Comparison of ENCODE assay signal across 12 cellular contexts in genomic region chr20:46214831-46215488, GRCh38.
DNase-seq lines count a peak whose midpoint lies in the region; ATAC-seq lines count a peak whose summit lies in the region.
"Had no signal": no experiment of that assay in that cellular context is flagged by ENCODE, and none has a peak within 500 bp of the region (broad histone marks: within the 10 kb centered on the region; RNA-seq: fewer than 3 reads in every experiment).

No MANE protein-coding gene starts in this region.

- no peak overlapping the region for H3K23ac ChIP-seq in mesenchymal stem cell (ENCODE audit: low read length in 2 of 2)

- no peak overlapping the region for H2AFZ ChIP-seq in mesenchymal stem cell (ENCODE audit: low read depth, low read length)

- H3K4me3 ChIP-seq in mesenchymal stem cell (ENCODE audit: insufficient read depth in 1 of 2, low read depth in 1 of 2, low read length in 2 of 2), result peak overlapping the region in 1 of 2 experiments; percentile 48
- H3K4me3 ChIP-seq: cardiac muscle cell had no signal

- H2AK5ac ChIP-seq in mesenchymal stem cell (ENCODE audit: low read length, severe bottlenecking), result no peak overlapping the region

- H3K4me1 ChIP-seq in mesenchymal stem cell (ENCODE audit: control insufficient read depth, insufficient read depth, low read depth, low read length), result peaks cover 10% of the 10 kb centered on the region

- H3K27me3 ChIP-seq in mesenchymal stem cell (ENCODE audit: control insufficient read depth in 1 of 2, insufficient read depth in 1 of 2, low read length in 2 of 2), result peaks cover 16 to 21% of the 10 kb centered on the region in 2 experiments
- H3K27me3 ChIP-seq: cardiac muscle cell had no signal

- ATAC-seq in GM18909 (IDR thresholded peaks at IDR 0.05; ENCODE audit: poor library complexity, unreplicated experiment) (no peak), HG02870 (IDR thresholded peaks at IDR 0.05; ENCODE audit: unreplicated experiment) (no peak)

- no peak overlapping the region for H2BK120ac ChIP-seq in mesenchymal stem cell (ENCODE audit: low read depth, low read length)

- no peak overlapping the region for H3K14ac ChIP-seq in mesenchymal stem cell (ENCODE audit: low read length in 2 of 2)

- peak; percentile 71 for DNase-seq in Daoy (ENCODE audit: low read depth)
- peak; percentile 36 for DNase-seq in HT-29 (ENCODE audit: low spot score)
- peak; percentile 54 for DNase-seq in RKO (ENCODE audit: low spot score)
- DNase-seq in mesenchymal stem cell, result peak; percentile 23
- no peak for DNase-seq in HUDEP-2 (lab: John Stamatoyannopoulos, UW; ENCODE audit: unreplicated experiment in 76 of 76)
- DNase-seq: effector CD4-positive, alpha-beta T cell; HFFc6; NCI-H446 treated with DMSO at 0.1 percent for 48 hours had no signal

- H2BK12ac ChIP-seq in mesenchymal stem cell (ENCODE audit: low read length in 2 of 2), result no peak overlapping the region

- H3K4me2 ChIP-seq in mesenchymal stem cell (ENCODE audit: low read length, poor library complexity, severe bottlenecking), result no peak overlapping the region

- no peaks in the 10 kb centered on the region for H3K36me3 ChIP-seq in mesenchymal stem cell (ENCODE audit: control insufficient read depth in 1 of 2, insufficient read depth in 2 of 2, low read depth in 1 of 2, low read length in 2 of 2)
- H3K36me3 ChIP-seq: cardiac muscle cell had no signal

- H3K9ac ChIP-seq in mesenchymal stem cell (ENCODE audit: low read length), result peak overlapping the region; percentile 63

- H3K4ac ChIP-seq in mesenchymal stem cell (ENCODE audit: low read depth in 1 of 2, low read length in 2 of 2), result no peak overlapping the region

- H3K9me3 ChIP-seq in mesenchymal stem cell (ENCODE audit: control insufficient read depth, low read length), result no peaks in the 10 kb centered on the region

- H2BK5ac ChIP-seq in mesenchymal stem cell (ENCODE audit: low read depth, low read length, poor library complexity, severe bottlenecking), result no peak overlapping the region

- no peak overlapping the region for H4K91ac ChIP-seq in mesenchymal stem cell (ENCODE audit: low read length)

- H3K18ac ChIP-seq in mesenchymal stem cell (ENCODE audit: low read depth in 1 of 2, low read length in 2 of 2), result no peak overlapping the region

- H4K8ac ChIP-seq in mesenchymal stem cell (ENCODE audit: low read length), result no peak overlapping the region

- WGBS in mesenchymal stem cell, result 100% methylated on average over 1 of the region's 4 CpGs

- H3K79me1 ChIP-seq in mesenchymal stem cell (replicated peaks; ENCODE audit: low read length, poor library complexity, severe bottlenecking), result no peaks in the 10 kb centered on the region

- H2BK15ac ChIP-seq in mesenchymal stem cell (ENCODE audit: low read depth, poor library complexity, severe bottlenecking), result no peak overlapping the region

- no peak overlapping the region for H3K27ac ChIP-seq in mesenchymal stem cell (ENCODE audit: low read length, poor library complexity, severe bottlenecking)
- H3K27ac ChIP-seq: cardiac muscle cell, HL-60 had no signal

Comparison
In these comparisons a context has a peak if more than half of its experiments do, and no peak if none do; other contexts are left out.
1. DNase-seq: peak in Daoy (single experiment), HT-29 (single experiment), RKO (single experiment) and mesenchymal stem cell (single experiment); none in HUDEP-2 (0 of 76).